ENCODE assay signal across 8 cellular contexts in genomic region chr5:37738057-37738691, GRCh38.
DNase-seq lines count a peak whose midpoint lies in the region; ATAC-seq, FAIRE-seq and TF ChIP-seq lines count a peak whose summit lies in the region.

No MANE protein-coding gene starts in this region.

- H3K4me3 Mint-ChIP-seq in stimulated activated naive CD8-positive, alpha-beta T cell treated with anti-CD3 and anti-CD28 coated beads, Interleukin-15, amount 100 ng/mL, for 72 hours: no peak overlapping the region

- H3K4me3 ChIP-seq in testis: no peak overlapping the region

- intact Hi-C loops in testis (cut with DNase I; ENCODE audit: low total_unique reads): no loop called here

- H3K9me3 ChIP-seq in testis: no peaks in the 10 kb centered on the region

- no peak for TF ChIP-seq CTCF in testis (IDR thresholded peaks at IDR 0.05)

- H3K27ac ChIP-seq in testis: no peak overlapping the region

- peaks cover 3% of the 10 kb centered on the region for H3K4me1 ChIP-seq in testis

- peak; percentile 64 for DNase-seq in Caki2 (ENCODE audit: low read depth)
- peak; percentile 91 for DNase-seq in RCC 7860 (ENCODE audit: low spot score)
- peak; percentile 35 to 37 for DNase-seq in stimulated activated naive CD8-positive, alpha-beta T cell treated with anti-CD3 and anti-CD28 coated beads, Interleukin-15, amount 100 ng/mL, for 72 hours
- DNase-seq in HuH-7.5 (ENCODE audit: low spot score): no peak
- DNase-seq in testis: no peak

- ATAC-seq in GM19395 (IDR thresholded peaks at IDR 0.05; ENCODE audit: unreplicated experiment) (peak; percentile 90), HG03439 (IDR thresholded peaks at IDR 0.05; ENCODE audit: unreplicated experiment) (peak; percentile 90), esophagus mucosa (peak; percentile 41)
- ATAC-seq in stimulated activated naive CD8-positive, alpha-beta T cell treated with anti-CD3 and anti-CD28 coated beads, Interleukin-15, amount 100 ng/mL, for 72 hours: peak; percentile 97

- H3K9me3 Mint-ChIP-seq in stimulated activated naive CD8-positive, alpha-beta T cell treated with anti-CD3 and anti-CD28 coated beads, Interleukin-15, amount 100 ng/mL, for 72 hours: peaks cover 0 to 14% of the 10 kb centered on the region in 2 donors

- no peak for TF ChIP-seq POLR2A in testis (IDR thresholded peaks at IDR 0.05)

- peak overlapping the region; percentile 46 to 48 for H3K27ac Mint-ChIP-seq in stimulated activated naive CD8-positive, alpha-beta T cell treated with anti-CD3 and anti-CD28 coated beads, Interleukin-15, amount 100 ng/mL, for 72 hours

- H3K36me3 ChIP-seq in testis (ENCODE audit: low read depth, missing control alignments): no peaks in the 10 kb centered on the region

- no peaks in the 10 kb centered on the region for H3K27me3 ChIP-seq in testis

- peak; percentile 93 for FAIRE-seq in RCC 7860 (lab: Jason Lieb, UNC)

- 41 to 52% methylated on average over 4 of the region's 4 CpGs for WGBS in testis, 2 donors

- no peaks in the 10 kb centered on the region for H3K27me3 Mint-ChIP-seq in stimulated activated naive CD8-positive, alpha-beta T cell treated with anti-CD3 and anti-CD28 coated beads, Interleukin-15, amount 100 ng/mL, for 72 hours

- in situ Hi-C loops in Caki2 (cut with HindIII; ENCODE audit: low pct_unique_long_range_greater_than_20kb, low sequenced_read_pairs): no loop called here

- peaks cover 14% of the 10 kb centered on the region for H3K4me1 Mint-ChIP-seq in stimulated activated naive CD8-positive, alpha-beta T cell treated with anti-CD3 and anti-CD28 coated beads, Interleukin-15, amount 100 ng/mL, for 72 hours

Comparison
In these comparisons a context has a peak if more than half of its experiments do, and no peak if none do; other contexts are left out.
1. DNase-seq: peak in Caki2 (single experiment), RCC 7860 (single experiment) and stimulated activated naive CD8-positive, alpha-beta T cell treated with anti-CD3 and anti-CD28 coated beads, Interleukin-15, amount 100 ng/mL, for 72 hours (2 of 2); none in HuH-7.5 (single experiment) and testis (single experiment).
2. ATAC-seq: peak in every context shown above with its lines; median percentile 97 in stimulated activated naive CD8-positive, alpha-beta T cell treated with anti-CD3 and anti-CD28 coated beads, Interleukin-15, amount 100 ng/mL, for 72 hours; 90 in GM19395; 90 in HG03439; 41 in esophagus mucosa.